ENCODE assay signal across 1 cellular context in the genomic region with DNA sequence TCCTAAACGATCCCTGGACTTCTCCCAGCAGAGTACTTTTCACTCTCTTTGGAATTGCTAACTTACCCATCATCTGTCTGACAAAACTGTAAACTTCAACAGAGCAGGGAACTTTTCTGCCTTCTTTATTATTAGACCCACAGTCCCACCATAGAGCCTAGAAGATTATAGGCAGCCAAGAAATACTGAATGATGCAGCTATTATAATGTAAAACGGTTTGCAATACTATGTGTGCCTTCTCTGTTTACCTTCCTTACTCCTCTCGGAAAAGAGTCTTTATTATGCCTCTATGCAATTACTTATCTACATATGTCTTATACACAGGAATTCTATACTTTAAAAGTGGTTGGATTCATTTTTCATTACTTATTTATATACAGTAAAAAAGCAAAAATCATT.
TF ChIP-seq lines count a peak whose summit lies in the region.

No MANE protein-coding gene starts in this region.

TF ChIP-seq in WTC11, 78 proteins besides CTCF, POLR2A, EP300 and RAD21 (continued from another document):
- TF ChIP-seq MYBL2 (CRISPR knock-in tag; IDR thresholded peaks at IDR 0.05) (no peak), GABPB1 (CRISPR knock-in tag; IDR thresholded peaks at IDR 0.05) (no peak), NR3C1 (CRISPR knock-in tag; conservative IDR thresholded peaks at IDR 0.05; ENCODE audit: low read depth) (no peak), ZNF512 (CRISPR knock-in tag; IDR thresholded peaks at IDR 0.05; ENCODE audit: borderline replicate concordance) (no peak)
- TF ChIP-seq, protein P1, sequence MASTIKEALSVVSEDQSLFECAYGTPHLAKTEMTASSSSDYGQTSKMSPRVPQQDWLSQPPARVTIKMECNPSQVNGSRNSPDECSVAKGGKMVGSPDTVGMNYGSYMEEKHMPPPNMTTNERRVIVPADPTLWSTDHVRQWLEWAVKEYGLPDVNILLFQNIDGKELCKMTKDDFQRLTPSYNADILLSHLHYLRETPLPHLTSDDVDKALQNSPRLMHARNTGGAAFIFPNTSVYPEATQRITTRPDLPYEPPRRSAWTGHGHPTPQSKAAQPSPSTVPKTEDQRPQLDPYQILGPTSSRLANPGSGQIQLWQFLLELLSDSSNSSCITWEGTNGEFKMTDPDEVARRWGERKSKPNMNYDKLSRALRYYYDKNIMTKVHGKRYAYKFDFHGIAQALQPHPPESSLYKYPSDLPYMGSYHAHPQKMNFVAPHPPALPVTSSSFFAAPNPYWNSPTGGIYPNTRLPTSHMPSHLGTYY (CRISPR knock-in tag; IDR thresholded peaks at IDR 0.05): no peak
- TF ChIP-seq, protein P2, sequence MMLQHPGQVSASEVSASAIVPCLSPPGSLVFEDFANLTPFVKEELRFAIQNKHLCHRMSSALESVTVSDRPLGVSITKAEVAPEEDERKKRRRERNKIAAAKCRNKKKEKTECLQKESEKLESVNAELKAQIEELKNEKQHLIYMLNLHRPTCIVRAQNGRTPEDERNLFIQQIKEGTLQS (CRISPR knock-in tag; conservative IDR thresholded peaks at IDR 0.05): no peak
